Comparison of ENCODE assay signal across 18 cellular contexts in the genomic region with DNA sequence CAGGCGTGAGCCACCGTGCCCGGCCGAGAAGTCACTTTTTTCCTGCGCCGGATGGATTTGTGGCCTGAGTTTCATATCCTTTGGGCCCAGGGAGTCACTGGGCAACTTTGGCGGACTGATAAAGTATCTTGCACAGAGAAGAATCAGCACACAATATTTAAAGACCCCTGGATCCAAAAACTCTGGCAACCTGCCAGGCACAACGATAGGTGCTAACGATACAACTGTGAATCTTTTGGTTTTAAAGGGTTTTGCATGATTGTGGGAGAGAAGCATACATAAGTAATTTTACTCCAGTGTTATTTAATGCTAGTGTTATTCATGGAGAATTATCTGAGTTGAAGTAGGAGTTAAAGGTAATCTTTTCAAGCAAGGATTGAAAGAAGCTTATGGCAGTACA.
"Had no signal": no experiment of that assay in that cellular context is flagged by ENCODE, and none has a peak within 500 bp of the region (broad histone marks: within the 10 kb centered on the region; RNA-seq: fewer than 3 reads in every experiment).

No MANE protein-coding gene starts in this region.

- H3K4me1 ChIP-seq: SJSA1 had no signal

- DNase-seq: Karpas-422, KG1, MM.1S, NCI-H1436, NCI-H187, NCI-H2029, NCI-H2227 treated with DMSO at 0.1 percent for 48 hours, NCI-H524, NCI-H526 treated with DMSO at 0.1 percent for 48 hours, NCI-H748 treated with DMSO at 0.1 percent for 48 hours, Right ventricle myocardium superior, RPMI8226, SIG-M5 had no signal

- H3K27ac ChIP-seq: HL-60, SJSA1, SK-N-MC had no signal

- H3K4me3 ChIP-seq: SJSA1, SK-N-MC had no signal

- H3K9me3 ChIP-seq: SJSA1 had no signal

- FAIRE-seq: HTR-8/SVneo, RCC 7860 had no signal

- H3K36me3 ChIP-seq: SJSA1 had no signal
